In genomic region chr20:6007094-6007528, GRCh38 we compare ENCODE assay signal across 8 cellular contexts. TPM values are rescaled to one million over a fixed set of nuclear protein-coding genes. Genes with fewer than 3 reads are reported as not detected.
DNase-seq lines count a peak whose midpoint lies in the region; ATAC-seq and TF ChIP-seq lines count a peak whose summit lies in the region.

No MANE protein-coding gene starts in this region.

- H3K9me3 Mint-ChIP-seq in activated T-cell treated with anti-CD3 and anti-CD28 coated beads, Interleukin-2, amount 50 U/mL, for 4 hours = no peaks in the 10 kb centered on the region
- no peaks in the 10 kb centered on the region for H3K9me3 Mint-ChIP-seq in activated T-helper 2 cell treated with anti-CD3 and anti-CD28 coated beads, Interferon-gamma antibody, Interleukin-2, Interleukin-4, amounts not matched to agents 10 μg/mL and 5 μg/mL and 100 μg/mL, durations not matched to agents 14 hours and 24 hours and 36 hours

- H3K27ac ChIP-seq in transverse colon = peak overlapping the region; percentile 90 to 95 (median 93)

- no peak for ATAC-seq in activated T-cell treated with anti-CD3 and anti-CD28 coated beads, Interleukin-2, amount 50 U/mL, for 4 hours
- ATAC-seq in HG02870 (IDR thresholded peaks at IDR 0.05; ENCODE audit: unreplicated experiment) (no peak), GM19397 (IDR thresholded peaks at IDR 0.05; ENCODE audit: unreplicated experiment) (no peak)

- TF ChIP-seq EP300 in transverse colon (IDR thresholded peaks at IDR 0.05; ENCODE audit: low read depth) = no peak

- peak overlapping the region in 3 of 4 donors; percentile 93 to 99 (median 96) for H3K4me3 ChIP-seq in transverse colon

- no peaks in the 10 kb centered on the region for H3K9me3 ChIP-seq in transverse colon

- TF ChIP-seq POLR2A in transverse colon (IDR thresholded peaks at IDR 0.05) = no peak

- WGBS in transverse colon (ENCODE audit: low coverage in 1 of 2), 2 donors = 0 to 8% methylated on average over 1 to 4 of the region's 4 CpGs

- peaks cover 31% of the 10 kb centered on the region for H3K4me1 Mint-ChIP-seq in activated T-cell treated with anti-CD3 and anti-CD28 coated beads, Interleukin-2, amount 50 U/mL, for 4 hours (ENCODE audit: low read depth)
- peaks cover 19% of the 10 kb centered on the region for H3K4me1 Mint-ChIP-seq in activated T-helper 2 cell treated with anti-CD3 and anti-CD28 coated beads, Interferon-gamma antibody, Interleukin-2, Interleukin-4, amounts not matched to agents 10 μg/mL and 5 μg/mL and 100 μg/mL, durations not matched to agents 14 hours and 24 hours and 36 hours (ENCODE audit: low read depth)

- peaks cover 15% of the 10 kb centered on the region for H3K36me3 Mint-ChIP-seq in activated T-cell treated with anti-CD3 and anti-CD28 coated beads, Interleukin-2, amount 50 U/mL, for 4 hours (ENCODE audit: insufficient read depth)
- peaks cover 31% of the 10 kb centered on the region for H3K36me3 Mint-ChIP-seq in activated T-helper 2 cell treated with anti-CD3 and anti-CD28 coated beads, Interferon-gamma antibody, Interleukin-2, Interleukin-4, amounts not matched to agents 10 μg/mL and 5 μg/mL and 100 μg/mL, durations not matched to agents 14 hours and 24 hours and 36 hours (ENCODE audit: low read depth)

- H3K27me3 Mint-ChIP-seq in activated T-cell treated with anti-CD3 and anti-CD28 coated beads, Interleukin-2, amount 50 U/mL, for 4 hours (ENCODE audit: low read depth) = no peaks in the 10 kb centered on the region
- H3K27me3 Mint-ChIP-seq in activated T-helper 2 cell treated with anti-CD3 and anti-CD28 coated beads, Interferon-gamma antibody, Interleukin-2, Interleukin-4, amounts not matched to agents 10 μg/mL and 5 μg/mL and 100 μg/mL, durations not matched to agents 14 hours and 24 hours and 36 hours (ENCODE audit: low read depth) = no peaks in the 10 kb centered on the region

- in situ Hi-C loops in transverse colon (cut with MboI; ENCODE audit: low pct_ligation_motif_present in 1 of 4, low pct_unique_long_range_greater_than_20kb in 1 of 4, low sequenced_read_pairs in 3 of 4) = no loop called here

- no peaks in the 10 kb centered on the region for H3K27me3 ChIP-seq in transverse colon

- peak overlapping the region; percentile 84 for H3K27ac Mint-ChIP-seq in activated T-helper 2 cell treated with anti-CD3 and anti-CD28 coated beads, Interferon-gamma antibody, Interleukin-2, Interleukin-4, amounts not matched to agents 10 μg/mL and 5 μg/mL and 100 μg/mL, durations not matched to agents 14 hours and 24 hours and 36 hours

- no peak for TF ChIP-seq CTCF in transverse colon (IDR thresholded peaks at IDR 0.05)

- peaks cover 10 to 32% (median 22%) of the 10 kb centered on the region in 4 donors for H3K4me1 ChIP-seq in transverse colon

- H3K36me3 ChIP-seq in transverse colon = peaks cover 0 to 20% (median 9%) of the 10 kb centered on the region in 4 donors

- H3K4me3 Mint-ChIP-seq in activated T-cell treated with anti-CD3 and anti-CD28 coated beads, Interleukin-2, amount 50 U/mL, for 4 hours = peak overlapping the region; percentile 96
- peak overlapping the region; percentile 95 for H3K4me3 Mint-ChIP-seq in activated T-helper 2 cell treated with anti-CD3 and anti-CD28 coated beads, Interferon-gamma antibody, Interleukin-2, Interleukin-4, amounts not matched to agents 10 μg/mL and 5 μg/mL and 100 μg/mL, durations not matched to agents 14 hours and 24 hours and 36 hours (ENCODE audit: low read depth)

- intact Hi-C loops in activated T-helper 2 cell treated with anti-CD3 and anti-CD28 coated beads, Interferon-gamma antibody, Interleukin-2, Interleukin-4, amounts not matched to agents 10 μg/mL and 5 μg/mL and 100 μg/mL, durations not matched to agents 14 hours and 24 hours and 36 hours (cut with micrococcal nuclease) = no loop called here
- intact Hi-C loops in transverse colon (cut with DNase I; ENCODE audit: low total_unique reads) = no loop called here

- DNase-seq in activated T-cell treated with anti-CD3 and anti-CD28 coated beads, Interleukin-2, amount 50 U/mL, for 4 hours = no peak
- DNase-seq in activated T-cell treated with anti-CD3 and anti-CD28 coated beads, Interleukin-2, amount 50 U/mL, for 48 hours = no peak
- DNase-seq in activated T-helper 2 cell treated with anti-CD3 and anti-CD28 coated beads, Interferon-gamma antibody, Interleukin-2, Interleukin-4, amounts not matched to agents 10 μg/mL and 5 μg/mL and 100 μg/mL, durations not matched to agents 14 hours and 24 hours and 36 hours (ENCODE audit: low spot score) = no peak
- DNase-seq in kidney glomerular epithelial cell (lab: John Stamatoyannopoulos, UW) = peak; percentile 51
- DNase-seq in transverse colon = no peak
- no peak for DNase-seq in activated effector memory CD4-positive, alpha-beta T cell treated with anti-CD3 and anti-CD28 coated beads, Interleukin-2, amount 50 U/mL, for 16 hours

RNA-seq across cellular contexts. Expression of gene CRLS1, which starts 1.2 kb away (rescaled TPM):
- total RNA-seq in activated T-cell treated with anti-CD3 and anti-CD28 coated beads, Interleukin-2, amount 50 U/mL, for 4 hours = 10 to 100 TPM; 61.1 to 72.6 (median 66.1) TPM
- total RNA-seq in activated T-helper 2 cell treated with anti-CD3 and anti-CD28 coated beads, Interferon-gamma antibody, Interleukin-2, Interleukin-4, amounts not matched to agents 10 μg/mL and 5 μg/mL and 100 μg/mL, durations not matched to agents 14 hours and 24 hours and 36 hours = 52.1 TPM in 2 replicates
- total RNA-seq in transverse colon = 10 to 100 TPM; 40.0 to 71.6 (median 50.6) TPM

RNA-seq across cellular contexts. Expression of gene LRRN4, which starts 46.7 kb away (rescaled TPM):
- total RNA-seq in activated T-cell treated with anti-CD3 and anti-CD28 coated beads, Interleukin-2, amount 50 U/mL, for 4 hours = under 1 TPM in 2 of 3 donors, not detected in 1; 0.08 to 0.11 TPM
- total RNA-seq in activated T-helper 2 cell treated with anti-CD3 and anti-CD28 coated beads, Interferon-gamma antibody, Interleukin-2, Interleukin-4, amounts not matched to agents 10 μg/mL and 5 μg/mL and 100 μg/mL, durations not matched to agents 14 hours and 24 hours and 36 hours = 0.11 TPM in 1 of 2 replicates, not detected in the other
- total RNA-seq in transverse colon = under 1 TPM in 1 of 4 donors, not detected in 3; 0.48 TPM

RNA-seq across cellular contexts. Expression of gene MCM8, which starts 56.7 kb away (rescaled TPM):
- total RNA-seq in activated T-cell treated with anti-CD3 and anti-CD28 coated beads, Interleukin-2, amount 50 U/mL, for 4 hours = 10 to 100 TPM; 19.7 to 27.3 (median 20.1) TPM
- total RNA-seq in activated T-helper 2 cell treated with anti-CD3 and anti-CD28 coated beads, Interferon-gamma antibody, Interleukin-2, Interleukin-4, amounts not matched to agents 10 μg/mL and 5 μg/mL and 100 μg/mL, durations not matched to agents 14 hours and 24 hours and 36 hours = 33.5 and 35.2 TPM in 2 replicates
- 1 to 10 TPM; 2.6 to 8.6 (median 4.7) TPM for total RNA-seq in transverse colon

RNA-seq across cellular contexts. Expression of gene TRMT6, which starts 56.8 kb away (rescaled TPM):
- total RNA-seq in activated T-cell treated with anti-CD3 and anti-CD28 coated beads, Interleukin-2, amount 50 U/mL, for 4 hours = 10 to 100 TPM; 45.3 to 47.5 (median 45.8) TPM
- total RNA-seq in activated T-helper 2 cell treated with anti-CD3 and anti-CD28 coated beads, Interferon-gamma antibody, Interleukin-2, Interleukin-4, amounts not matched to agents 10 μg/mL and 5 μg/mL and 100 μg/mL, durations not matched to agents 14 hours and 24 hours and 36 hours = 25.5 and 27.5 TPM in 2 replicates
- 1 to 10 TPM in 3 of 4 donors, under 1 TPM in 1; 1.00 to 9.4 (median 4.3) TPM for total RNA-seq in transverse colon
